In genomic region chr5:156812959-156813358, GRCh38 we compare ENCODE assay signal across 21 cellular contexts. TPM values are rescaled to one million over a fixed set of nuclear protein-coding genes. Genes with fewer than 3 reads are reported as not detected.
DNase-seq lines count a peak whose midpoint lies in the region; ATAC-seq, FAIRE-seq and TF ChIP-seq lines count a peak whose summit lies in the region.
"Had no signal": no experiment of that assay in that cellular context is flagged by ENCODE, and none has a peak within 500 bp of the region (broad histone marks: within the 10 kb centered on the region; RNA-seq: fewer than 3 reads in every experiment).

No MANE protein-coding gene starts in this region.

- H3K9me1 ChIP-seq in K562 (ENCODE audit: control insufficient read depth, insufficient read depth, low read length), result no peaks in the 10 kb centered on the region

- POLR2A ChIA-PET in HepG2 (lab: Yijun Ruan, JAX) (no interaction called here), K562 (lab: Yijun Ruan, JAX) (no interaction called here)

- no peak for TF ChIP-seq CTCF in HepG2 (CRISPR knock-in tag; IDR thresholded peaks at IDR 0.05)
- no peak for TF ChIP-seq CTCF in right lobe of liver (IDR thresholded peaks at IDR 0.05)
- TF ChIP-seq CTCF in K562 (IDR thresholded peaks at IDR 0.05 in 2 of 3, conservative IDR thresholded peaks at IDR 0.05 in 1 of 3; ENCODE audit: insufficient read depth in 2 of 3, low read depth in 1 of 3, low read length in 3 of 3), result no peak
- TF ChIP-seq CTCF in kidney (IDR thresholded peaks at IDR 0.05; ENCODE audit: borderline replicate concordance, extremely low read depth, insufficient read depth), result no peak

- H3K79me2 ChIP-seq in HepG2 (ENCODE audit: insufficient read depth, low read length) (no peaks in the 10 kb centered on the region), K562 (ENCODE audit: control insufficient read depth, insufficient read depth, low read length) (no peaks in the 10 kb centered on the region)

- BruUV-seq in HepG2 (replicated peaks; lab: Mats Ljungman, UMichigan) (no TSS peak), K562 (replicated peaks; lab: Mats Ljungman, UMichigan) (no TSS peak)

- TF ChIP-seq EP300 in HepG2 (IDR thresholded peaks at IDR 0.05; ENCODE audit: low read depth in 2 of 2, low read length in 2 of 2) (no peak), HepG2 (CRISPR knock-in tag; IDR thresholded peaks at IDR 0.05; ENCODE audit: borderline replicate concordance) (no peak), K562 (IDR thresholded peaks at IDR 0.05; ENCODE audit: low read length) (no peak)

- no peak for FAIRE-seq in HepG2 (lab: Jason Lieb, UNC)
- FAIRE-seq in K562 (lab: Jason Lieb, UNC), result no peak
- FAIRE-seq in kidney (lab: Jason Lieb, UNC), result peak; percentile 86
- FAIRE-seq: GM12891, GM18507 had no signal

- H3K4me3 ChIP-seq in HepG2 (replicated peaks in 1 of 3; ENCODE audit: insufficient read depth in 1 of 3, low read depth in 2 of 3, low read length in 3 of 3) (no peak overlapping the region), right lobe of liver (no peak overlapping the region), K562 (no peak overlapping the region), kidney (ENCODE audit: low read length in 2 of 2) (no peak overlapping the region)
- H3K4me3 ChIP-seq: GM23338 had no signal

- H4K20me1 ChIP-seq in HepG2 (ENCODE audit: insufficient read depth, low read length) (no peaks in the 10 kb centered on the region), K562 (replicated peaks; ENCODE audit: control insufficient read depth, insufficient read depth, low read length) (no peaks in the 10 kb centered on the region)

- no peaks in the 10 kb centered on the region for H3K27me3 ChIP-seq in HepG2 (ENCODE audit: control insufficient read depth in 1 of 2, insufficient read depth in 2 of 2, low read length in 2 of 2)
- no peaks in the 10 kb centered on the region for H3K27me3 ChIP-seq in right lobe of liver
- H3K27me3 ChIP-seq in K562 (ENCODE audit: control insufficient read depth in 2 of 2, insufficient read depth in 2 of 2, low read length in 2 of 2), result no peaks in the 10 kb centered on the region

- TF ChIP-seq POLR2A in HepG2 (IDR thresholded peaks at IDR 0.05; ENCODE audit: insufficient read depth in 1 of 2, low read depth in 2 of 2, low read length in 2 of 2) (no peak), right lobe of liver (IDR thresholded peaks at IDR 0.05) (no peak), K562 (conservative IDR thresholded peaks at IDR 0.05) (no peak)

- intact Hi-C loops in HepG2 (cut with micrococcal nuclease; ENCODE audit: unreplicated experiment), result no loop called here
- intact Hi-C loops in right lobe of liver (cut with DNase I), result no loop called here
- intact Hi-C loops in K562 (cut with micrococcal nuclease), result no loop called here
- intact Hi-C loops in kidney (cut with DNase I), result loop anchor here (10.0 kb wide), 1 partner anchor 878 kb away; no protein-coding TSS in a partner anchor

- in situ Hi-C loops in HepG2 (cut with HindIII; ENCODE audit: extremely low pct_ligation_motif_present, low pct_unique_long_range_greater_than_20kb) (no loop called here), K562 (cut with MboI) (no loop called here)

- ATAC-seq in HepG2, result no peak
- ATAC-seq in right lobe of liver, result no peak
- ATAC-seq in K562, result no peak
- no peak for ATAC-seq in HG02759 (IDR thresholded peaks at IDR 0.05; ENCODE audit: unreplicated experiment)
- ATAC-seq: GM23338, HCT116 had no signal

- whole genome bisulfite sequencing in HepG2 (ENCODE audit: low lambda C conversion rate), result 0% methylated on average over 1 of the region's 1 CpG
- WGBS in right lobe of liver (ENCODE audit: insufficient coverage, low coverage, low lambda C conversion rate, missing lambda C conversion rate), result 68% methylated on average over 1 of the region's 1 CpG
- WGBS in K562 (ENCODE audit: insufficient coverage, low coverage, missing lambda C conversion rate), result 0% methylated on average over 1 of the region's 1 CpG

- DNase-seq in HepG2 (ENCODE audit: low spot score) (no peak), right lobe of liver (no peak), K562 (ENCODE audit: extremely low read depth in 1 of 4, low spot score in 3 of 4) (no peak), kidney (no peak), middle frontal gyrus (ENCODE audit: extremely low spot score, low spot score) (no peak), medulla oblongata (ENCODE audit: extremely low spot score) (no peak)
- DNase-seq: C1 segment of cervical spinal cord; Calu3; CD4-positive, alpha-beta memory T cell; COR-L47; DMS53; DMS79 treated with DMSO at 0.1 percent for 48 hours; GF-D8; H9 had no signal

- H3K9me3 ChIP-seq in HepG2 (ENCODE audit: low read length) (no peaks in the 10 kb centered on the region), right lobe of liver (no peaks in the 10 kb centered on the region), K562 (replicated peaks; ENCODE audit: control insufficient read depth, insufficient read depth, low read depth, low read length) (no peaks in the 10 kb centered on the region), kidney (ENCODE audit: control insufficient read depth in 1 of 2, low read length in 2 of 2) (no peaks in the 10 kb centered on the region)

- H3K9ac ChIP-seq in HepG2 (ENCODE audit: insufficient read depth, low read depth, low read length) (no peak overlapping the region), K562 (ENCODE audit: insufficient read depth in 1 of 2, low read depth in 2 of 2, low read length in 2 of 2) (no peak overlapping the region), kidney (ENCODE audit: low read length in 2 of 2) (no peak overlapping the region)

- CTCF ChIA-PET in HepG2 (lab: Yijun Ruan, JAX; ENCODE audit: low intra/inter-chr PET ratio, low total read pairs), result no interaction called here
- CTCF ChIA-PET in K562 (lab: Yijun Ruan, JAX; ENCODE audit: low intra/inter-chr PET ratio), result no interaction called here

- H3K4me1 ChIP-seq in HepG2 (ENCODE audit: insufficient read depth, low read length), result no peaks in the 10 kb centered on the region
- H3K4me1 ChIP-seq in right lobe of liver, result peaks cover 0 to 3% (median 0%) of the 10 kb centered on the region in 4 donors
- H3K4me1 ChIP-seq in K562 (replicated peaks in 1 of 2; ENCODE audit: control insufficient read depth in 2 of 2, insufficient read depth in 2 of 2, low read length in 2 of 2), result no peaks in the 10 kb centered on the region
- H3K4me1 ChIP-seq in kidney (ENCODE audit: control insufficient read depth in 1 of 2, insufficient read depth in 1 of 2, low read depth in 1 of 2, low read length in 2 of 2), result no peaks in the 10 kb centered on the region

- no peak overlapping the region for H3K27ac ChIP-seq in HepG2 (ENCODE audit: extremely low read length, insufficient read depth, low read length)
- no peak overlapping the region for H3K27ac ChIP-seq in right lobe of liver
- no peak overlapping the region for H3K27ac ChIP-seq in K562 (ENCODE audit: extremely low read depth, low read depth, low read length)
- no peak overlapping the region for H3K27ac ChIP-seq in kidney (ENCODE audit: low read depth in 2 of 2, low read length in 2 of 2)
- H3K27ac ChIP-seq: 22Rv1 had no signal

- H2AFZ ChIP-seq in HepG2 (ENCODE audit: low read length), result no peak overlapping the region
- H2AFZ ChIP-seq in K562 (ENCODE audit: low read depth, low read length), result no peak overlapping the region

- no peaks in the 10 kb centered on the region for H3K36me3 ChIP-seq in HepG2 (replicated peaks in 1 of 2; ENCODE audit: control insufficient read depth in 1 of 2, insufficient read depth in 2 of 2, low read length in 2 of 2)
- H3K36me3 ChIP-seq in right lobe of liver, result no peaks in the 10 kb centered on the region
- no peaks in the 10 kb centered on the region for H3K36me3 ChIP-seq in K562 (ENCODE audit: control insufficient read depth, insufficient read depth, low read length)
- no peaks in the 10 kb centered on the region for H3K36me3 ChIP-seq in kidney (ENCODE audit: control insufficient read depth in 1 of 2, insufficient read depth in 2 of 2, low read length in 2 of 2)

- TF ChIP-seq RAD21 in HepG2 (CRISPR knock-in tag; IDR thresholded peaks at IDR 0.05) (no peak), K562 (CRISPR knock-in tag; conservative IDR thresholded peaks at IDR 0.05 in 1 of 2, IDR thresholded peaks at IDR 0.05 in 1 of 2) (no peak)

- H3K4me2 ChIP-seq in HepG2 (ENCODE audit: low read depth, low read length) (no peak overlapping the region), K562 (ENCODE audit: insufficient read depth, low read length) (no peak overlapping the region)
- H3K4me2 ChIP-seq: GM23338 had no signal

RNA-seq across cellular contexts. Expression of gene PPP1R2B, which starts 37.1 kb away (rescaled TPM):
- total RNA-seq in HepG2 (2016; rRNA removed; fragmentation: Illumina TruSeq; extraction: Trizol) (0.07 and 0.18 TPM in 2 replicates), right lobe of liver (not detected), K562 (2014; rRNA removed) (not detected in 2 replicates), K562 (2014; rRNA removed; fragmentation: Illumina TruSeq; extraction: Trizol) (0.10 TPM in 1 of 2 replicates, not detected in the other), K562 (2015; rRNA removed; fragmentation: Illumina TruSeq; extraction: Trizol) (not detected in 2 replicates), K562 (2021) (not detected in 2 replicates), kidney (not detected)
- not detected in 2 replicates for total RNA-seq in HepG2 (2016; cell fraction: cytosol; rRNA removed; fragmentation: Illumina TruSeq; extraction: Trizol; ENCODE audit: low read depth)
- total RNA-seq in HepG2 (2016; cell fraction: insoluble cytoplasmic fraction; rRNA removed; fragmentation: Illumina TruSeq; extraction: Trizol), result 0.09 TPM in 1 of 2 replicates, not detected in the other
- total RNA-seq in HepG2 (2016; cell fraction: membrane; rRNA removed; fragmentation: Illumina TruSeq; extraction: Trizol), result not detected in 2 replicates
- not detected in 2 replicates for total RNA-seq in HepG2 (2016; cell fraction: nucleus; rRNA removed; fragmentation: Illumina TruSeq; extraction: Trizol)
- polyA plus RNA-seq in HepG2 (2011; rRNA removed) (not detected in 2 replicates), K562 (2011; rRNA removed) (0.05 and 0.11 TPM in 2 replicates), K562 (2014; fragmentation: Illumina TruSeq; extraction: Trizol) (0.06 TPM in 1 of 2 replicates, not detected in the other), K562 (2014; fragmentation: Nextera tagmentation; extraction: Ambion mirVana) (not detected), K562 (2014; rRNA removed) (0.04 TPM in 1 of 2 replicates, not detected in the other), kidney (ENCODE audit: insufficient read depth, low read depth, low replicate concordance) (not detected)
- not detected in 2 replicates for polyA plus RNA-seq in HepG2 (2011; cell fraction: cytosol; rRNA removed)
- polyA plus RNA-seq in HepG2 (2011; cell fraction: nucleus; rRNA removed), result not detected in 2 replicates
- polyA plus RNA-seq in HepG2 (2012), result not detected in 2 replicates
- not detected in 2 replicates for polyA plus RNA-seq in HepG2 (2016; cell fraction: cytosol; fragmentation: Illumina TruSeq; extraction: Trizol; ENCODE audit: low read depth)
- polyA plus RNA-seq in HepG2 (2016; cell fraction: insoluble cytoplasmic fraction; fragmentation: Illumina TruSeq; extraction: Trizol; ENCODE audit: low read depth), result not detected in 2 replicates
- polyA plus RNA-seq in HepG2 (2016; cell fraction: membrane; fragmentation: Illumina TruSeq; extraction: Trizol; ENCODE audit: low read depth), result not detected in 2 replicates
- polyA plus RNA-seq in HepG2 (2016; cell fraction: nucleus; fragmentation: Illumina TruSeq; extraction: Trizol; ENCODE audit: insufficient read depth, low read depth), result not detected in 2 replicates
- not detected in 2 replicates for polyA minus RNA-seq in HepG2 (2011; rRNA and poly(A)+ RNA removed; ENCODE audit: low replicate concordance)
- polyA minus RNA-seq in HepG2 (2011; cell fraction: cytosol; rRNA and poly(A)+ RNA removed), result not detected in 2 replicates
- polyA minus RNA-seq in HepG2 (2011; cell fraction: nucleus; rRNA and poly(A)+ RNA removed), result not detected in 2 replicates
- total RNA-seq in K562 (2011; cell fraction: chromatin; rRNA removed; ENCODE audit: low replicate concordance), result not detected in 2 replicates
- total RNA-seq in K562 (2011; cell fraction: nucleolus; rRNA removed), result not detected in 2 replicates
- total RNA-seq in K562 (2011; cell fraction: nucleoplasm; rRNA removed), result not detected in 2 replicates
- polyA plus RNA-seq in K562 (2011; cell fraction: cytosol; rRNA removed), result not detected in 2 replicates
- not detected in 2 replicates for polyA plus RNA-seq in K562 (2011; cell fraction: nucleus; rRNA removed)
- 0.04 TPM in 1 of 2 replicates, not detected in the other for polyA plus RNA-seq in K562 (2012)
- polyA minus RNA-seq in K562 (2011; rRNA and poly(A)+ RNA removed), result 0.14 and 0.30 TPM in 2 replicates
- polyA minus RNA-seq in K562 (2011; cell fraction: cytosol; rRNA and poly(A)+ RNA removed), result not detected in 2 replicates
- polyA minus RNA-seq in K562 (2011; cell fraction: nucleus; rRNA and poly(A)+ RNA removed), result not detected in 2 replicates
- total RNA-seq: A673, Calu3, H9 had no signal

Comparison
In these comparisons a context has a peak if more than half of its experiments do, and no peak if none do; other contexts are left out.
1. Of the 241 proteins assayed by ChIP-seq in both HepG2 and K562: peak only in HepG2: MAFF; only in K562: none; in both: none; in neither: 239; mixed calls (peak in some experiments, not most) for 1.